Comparison of ENCODE assay signal across 1 cellular context in the genomic region with DNA sequence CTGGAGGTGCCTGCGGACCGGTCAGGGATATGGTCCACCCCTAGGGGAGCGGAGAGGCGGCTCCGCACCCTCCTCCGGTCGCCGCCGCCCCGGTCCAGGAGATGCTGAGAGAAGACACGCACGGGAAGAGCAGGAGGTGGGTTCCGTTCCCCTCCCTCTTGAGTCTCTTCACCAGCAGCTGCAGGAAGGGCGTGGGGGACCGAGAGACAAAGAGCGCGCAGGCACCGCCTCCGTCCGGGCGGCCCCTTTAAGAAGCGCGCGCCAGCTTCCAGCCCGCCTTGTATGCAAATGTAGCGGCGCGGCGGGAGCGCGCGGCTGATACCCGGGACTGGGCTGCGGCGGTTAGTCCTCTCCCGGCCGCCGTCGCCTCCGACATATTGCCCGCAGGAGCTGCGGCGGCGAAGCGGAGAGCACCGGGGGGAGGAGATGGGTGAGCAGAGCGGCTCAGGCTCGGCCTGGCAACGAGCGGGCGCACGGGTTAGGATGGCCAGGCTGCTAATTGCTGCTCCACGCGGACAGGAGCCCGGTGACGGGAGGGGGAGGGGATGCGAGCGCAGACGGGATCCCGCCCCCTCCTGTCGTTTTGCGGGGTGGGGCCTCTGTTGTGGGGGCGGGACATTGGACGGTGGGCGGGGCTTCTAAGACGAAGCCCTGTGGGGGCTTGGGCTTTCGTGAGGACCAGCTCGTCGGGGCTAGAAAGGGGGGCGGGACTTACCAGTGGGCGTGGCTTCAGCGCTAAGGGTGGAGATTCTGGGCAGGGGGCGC.
TF ChIP-seq lines count a peak whose summit lies in the region.

A gene (plus strand): TSS at position 318 of the 765 bp plus-strand sequence. CDS start 109 bp downstream, at position 427.

TF ChIP-seq in HepG2, 621 proteins besides CTCF, POLR2A, EP300 and RAD21 (continued from another document and continues in another):
- TF ChIP-seq STAT5B (CRISPR knock-in tag; IDR thresholded peaks at IDR 0.05) (no peak), ZNF460 (CRISPR knock-in tag; IDR thresholded peaks at IDR 0.05; ENCODE audit: borderline replicate concordance) (no peak; the same call in 1 of the 2 replicates), STAG1 (CRISPR knock-in tag; IDR thresholded peaks at IDR 0.05) (no peak; the same call in 1 of the 2 replicates), TOE1 (CRISPR knock-in tag; IDR thresholded peaks at IDR 0.05) (no peak), MAF1 (CRISPR knock-in tag; IDR thresholded peaks at IDR 0.05; ENCODE audit: borderline replicate concordance) (no peak), ZNF570 (CRISPR knock-in tag; IDR thresholded peaks at IDR 0.05; ENCODE audit: borderline replicate concordance) (0 out of 2 replicates have a peak, but pooled peaks have one; percentile 62), ZNF891 (CRISPR knock-in tag; IDR thresholded peaks at IDR 0.05) (no peak), HIVEP1 (CRISPR knock-in tag; IDR thresholded peaks at IDR 0.05) (peak; percentile 57; the same call in 1 of the 2 replicates), ZNF713 (CRISPR knock-in tag; IDR thresholded peaks at IDR 0.05) (no peak), SP1 (IDR thresholded peaks at IDR 0.05) (no peak), SP1 (CRISPR knock-in tag; IDR thresholded peaks at IDR 0.05) (peak; percentile 68; the same call in 1 of the 2 replicates), ZNF430 (CRISPR knock-in tag; IDR thresholded peaks at IDR 0.05) (0 out of 2 replicates have a peak, but pooled peaks have one; percentile 27), ZNF557 (CRISPR knock-in tag; IDR thresholded peaks at IDR 0.05) (no peak), SIX4 (CRISPR knock-in tag; IDR thresholded peaks at IDR 0.05) (no peak), MLLT10 (CRISPR knock-in tag; IDR thresholded peaks at IDR 0.05) (no peak), HNRNPH1 (optimal IDR thresholded peaks at IDR 0.05; ENCODE audit: low read depth, low read length) (no peak), KLF13 (CRISPR knock-in tag; IDR thresholded peaks at IDR 0.05) (no peak), ZNF20 (CRISPR knock-in tag; IDR thresholded peaks at IDR 0.05) (no peak), ARNT2 (CRISPR knock-in tag; IDR thresholded peaks at IDR 0.05; ENCODE audit: low read depth) (peak; percentile 94), REL (CRISPR knock-in tag; conservative IDR thresholded peaks at IDR 0.05) (peak; percentile 68; the same call in 1 of the 2 replicates), ZNF136 (CRISPR knock-in tag; IDR thresholded peaks at IDR 0.05; ENCODE audit: low read depth) (peak; percentile 87), WIZ (CRISPR knock-in tag; IDR thresholded peaks at IDR 0.05) (0 out of 2 replicates have a peak, but pooled peaks have one; percentile 52), MTF2 (CRISPR knock-in tag; IDR thresholded peaks at IDR 0.05; ENCODE audit: borderline replicate concordance) (0 out of 2 replicates have a peak, but pooled peaks have one; percentile 39), HOXA5 (CRISPR knock-in tag; IDR thresholded peaks at IDR 0.05) (peak; percentile 53; the same call in 1 of the 2 replicates), ZNF121 (CRISPR knock-in tag; IDR thresholded peaks at IDR 0.05) (peak; percentile 51; the same call in 1 of the 2 replicates), TRIM24 (CRISPR knock-in tag; IDR thresholded peaks at IDR 0.05) (no peak)
- TF ChIP-seq, protein P1, sequence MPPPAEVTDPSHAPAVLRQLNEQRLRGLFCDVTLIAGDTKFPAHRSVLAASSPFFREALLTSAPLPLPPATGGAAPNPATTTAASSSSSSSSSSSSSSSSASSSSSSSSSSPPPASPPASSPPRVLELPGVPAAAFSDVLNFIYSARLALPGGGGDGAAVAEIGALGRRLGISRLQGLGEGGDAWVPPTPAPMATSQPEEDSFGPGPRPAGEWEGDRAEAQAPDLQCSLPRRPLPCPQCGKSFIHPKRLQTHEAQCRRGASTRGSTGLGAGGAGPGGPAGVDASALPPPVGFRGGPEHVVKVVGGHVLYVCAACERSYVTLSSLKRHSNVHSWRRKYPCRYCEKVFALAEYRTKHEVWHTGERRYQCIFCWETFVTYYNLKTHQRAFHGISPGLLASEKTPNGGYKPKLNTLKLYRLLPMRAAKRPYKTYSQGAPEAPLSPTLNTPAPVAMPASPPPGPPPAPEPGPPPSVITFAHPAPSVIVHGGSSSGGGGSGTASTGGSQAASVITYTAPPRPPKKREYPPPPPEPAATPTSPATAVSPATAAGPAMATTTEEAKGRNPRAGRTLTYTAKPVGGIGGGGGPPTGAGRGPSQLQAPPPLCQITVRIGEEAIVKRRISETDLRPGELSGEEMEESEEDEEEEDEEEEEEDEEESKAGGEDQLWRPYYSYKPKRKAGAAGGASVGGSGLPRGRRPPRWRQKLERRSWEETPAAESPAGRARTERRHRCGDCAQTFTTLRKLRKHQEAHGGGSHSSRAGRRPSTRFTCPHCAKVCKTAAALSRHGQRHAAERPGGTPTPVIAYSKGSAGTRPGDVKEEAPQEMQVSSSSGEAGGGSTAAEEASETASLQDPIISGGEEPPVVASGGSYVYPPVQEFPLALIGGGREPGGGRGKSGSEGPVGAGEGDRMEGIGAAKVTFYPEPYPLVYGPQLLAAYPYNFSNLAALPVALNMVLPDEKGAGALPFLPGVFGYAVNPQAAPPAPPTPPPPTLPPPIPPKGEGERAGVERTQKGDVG (CRISPR knock-in tag; IDR thresholded peaks at IDR 0.05; ENCODE audit: borderline replicate concordance) = no peak
- TF ChIP-seq, protein P2, sequence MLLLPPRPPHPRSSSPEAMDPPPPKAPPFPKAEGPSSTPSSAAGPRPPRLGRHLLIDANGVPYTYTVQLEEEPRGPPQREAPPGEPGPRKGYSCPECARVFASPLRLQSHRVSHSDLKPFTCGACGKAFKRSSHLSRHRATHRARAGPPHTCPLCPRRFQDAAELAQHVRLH (CRISPR knock-in tag; IDR thresholded peaks at IDR 0.05; ENCODE audit: borderline replicate concordance, low read depth) = no peak; the same call in 1 of the 2 replicates
- TF ChIP-seq, protein P3, sequence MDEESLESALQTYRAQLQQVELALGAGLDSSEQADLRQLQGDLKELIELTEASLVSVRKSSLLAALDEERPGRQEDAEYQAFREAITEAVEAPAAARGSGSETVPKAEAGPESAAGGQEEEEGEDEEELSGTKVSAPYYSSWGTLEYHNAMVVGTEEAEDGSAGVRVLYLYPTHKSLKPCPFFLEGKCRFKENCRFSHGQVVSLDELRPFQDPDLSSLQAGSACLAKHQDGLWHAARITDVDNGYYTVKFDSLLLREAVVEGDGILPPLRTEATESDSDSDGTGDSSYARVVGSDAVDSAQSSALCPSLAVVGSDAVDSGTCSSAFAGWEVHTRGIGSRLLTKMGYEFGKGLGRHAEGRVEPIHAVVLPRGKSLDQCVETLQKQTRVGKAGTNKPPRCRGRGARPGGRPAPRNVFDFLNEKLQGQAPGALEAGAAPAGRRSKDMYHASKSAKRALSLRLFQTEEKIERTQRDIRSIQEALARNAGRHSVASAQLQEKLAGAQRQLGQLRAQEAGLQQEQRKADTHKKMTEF (CRISPR knock-in tag; IDR thresholded peaks at IDR 0.05) = peak; percentile 72
- TF ChIP-seq, protein P4, sequence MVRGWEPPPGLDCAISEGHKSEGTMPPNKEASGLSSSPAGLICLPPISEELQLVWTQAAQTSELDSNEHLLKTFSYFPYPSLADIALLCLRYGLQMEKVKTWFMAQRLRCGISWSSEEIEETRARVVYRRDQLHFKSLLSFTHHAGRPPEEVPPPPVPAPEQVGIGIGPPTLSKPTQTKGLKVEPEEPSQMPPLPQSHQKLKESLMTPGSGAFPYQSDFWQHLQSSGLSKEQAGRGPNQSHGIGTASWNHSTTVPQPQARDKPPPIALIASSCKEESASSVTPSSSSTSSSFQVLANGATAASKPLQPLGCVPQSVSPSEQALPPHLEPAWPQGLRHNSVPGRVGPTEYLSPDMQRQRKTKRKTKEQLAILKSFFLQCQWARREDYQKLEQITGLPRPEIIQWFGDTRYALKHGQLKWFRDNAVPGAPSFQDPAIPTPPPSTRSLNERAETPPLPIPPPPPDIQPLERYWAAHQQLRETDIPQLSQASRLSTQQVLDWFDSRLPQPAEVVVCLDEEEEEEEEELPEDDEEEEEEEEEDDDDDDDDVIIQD (CRISPR knock-in tag; IDR thresholded peaks at IDR 0.05; ENCODE audit: low read depth) = no peak
- TF ChIP-seq, protein P5, sequence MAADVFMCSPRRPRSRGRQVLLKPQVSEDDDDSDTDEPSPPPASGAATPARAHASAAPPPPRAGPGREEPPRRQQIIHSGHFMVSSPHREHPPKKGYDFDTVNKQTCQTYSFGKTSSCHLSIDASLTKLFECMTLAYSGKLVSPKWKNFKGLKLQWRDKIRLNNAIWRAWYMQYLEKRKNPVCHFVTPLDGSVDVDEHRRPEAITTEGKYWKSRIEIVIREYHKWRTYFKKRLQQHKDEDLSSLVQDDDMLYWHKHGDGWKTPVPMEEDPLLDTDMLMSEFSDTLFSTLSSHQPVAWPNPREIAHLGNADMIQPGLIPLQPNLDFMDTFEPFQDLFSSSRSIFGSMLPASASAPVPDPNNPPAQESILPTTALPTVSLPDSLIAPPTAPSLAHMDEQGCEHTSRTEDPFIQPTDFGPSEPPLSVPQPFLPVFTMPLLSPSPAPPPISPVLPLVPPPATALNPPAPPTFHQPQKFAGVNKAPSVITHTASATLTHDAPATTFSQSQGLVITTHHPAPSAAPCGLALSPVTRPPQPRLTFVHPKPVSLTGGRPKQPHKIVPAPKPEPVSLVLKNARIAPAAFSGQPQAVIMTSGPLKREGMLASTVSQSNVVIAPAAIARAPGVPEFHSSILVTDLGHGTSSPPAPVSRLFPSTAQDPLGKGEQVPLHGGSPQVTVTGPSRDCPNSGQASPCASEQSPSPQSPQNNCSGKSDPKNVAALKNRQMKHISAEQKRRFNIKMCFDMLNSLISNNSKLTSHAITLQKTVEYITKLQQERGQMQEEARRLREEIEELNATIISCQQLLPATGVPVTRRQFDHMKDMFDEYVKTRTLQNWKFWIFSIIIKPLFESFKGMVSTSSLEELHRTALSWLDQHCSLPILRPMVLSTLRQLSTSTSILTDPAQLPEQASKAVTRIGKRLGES (CRISPR knock-in tag; IDR thresholded peaks at IDR 0.05; ENCODE audit: borderline replicate concordance) = no peak
- TF ChIP-seq, protein P6, sequence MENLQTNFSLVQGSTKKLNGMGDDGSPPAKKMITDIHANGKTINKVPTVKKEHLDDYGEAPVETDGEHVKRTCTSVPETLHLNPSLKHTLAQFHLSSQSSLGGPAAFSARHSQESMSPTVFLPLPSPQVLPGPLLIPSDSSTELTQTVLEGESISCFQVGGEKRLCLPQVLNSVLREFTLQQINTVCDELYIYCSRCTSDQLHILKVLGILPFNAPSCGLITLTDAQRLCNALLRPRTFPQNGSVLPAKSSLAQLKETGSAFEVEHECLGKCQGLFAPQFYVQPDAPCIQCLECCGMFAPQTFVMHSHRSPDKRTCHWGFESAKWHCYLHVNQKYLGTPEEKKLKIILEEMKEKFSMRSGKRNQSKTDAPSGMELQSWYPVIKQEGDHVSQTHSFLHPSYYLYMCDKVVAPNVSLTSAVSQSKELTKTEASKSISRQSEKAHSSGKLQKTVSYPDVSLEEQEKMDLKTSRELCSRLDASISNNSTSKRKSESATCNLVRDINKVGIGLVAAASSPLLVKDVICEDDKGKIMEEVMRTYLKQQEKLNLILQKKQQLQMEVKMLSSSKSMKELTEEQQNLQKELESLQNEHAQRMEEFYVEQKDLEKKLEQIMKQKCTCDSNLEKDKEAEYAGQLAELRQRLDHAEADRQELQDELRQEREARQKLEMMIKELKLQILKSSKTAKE (CRISPR knock-in tag; IDR thresholded peaks at IDR 0.05; ENCODE audit: borderline replicate concordance) = no peak
- TF ChIP-seq, protein P7, sequence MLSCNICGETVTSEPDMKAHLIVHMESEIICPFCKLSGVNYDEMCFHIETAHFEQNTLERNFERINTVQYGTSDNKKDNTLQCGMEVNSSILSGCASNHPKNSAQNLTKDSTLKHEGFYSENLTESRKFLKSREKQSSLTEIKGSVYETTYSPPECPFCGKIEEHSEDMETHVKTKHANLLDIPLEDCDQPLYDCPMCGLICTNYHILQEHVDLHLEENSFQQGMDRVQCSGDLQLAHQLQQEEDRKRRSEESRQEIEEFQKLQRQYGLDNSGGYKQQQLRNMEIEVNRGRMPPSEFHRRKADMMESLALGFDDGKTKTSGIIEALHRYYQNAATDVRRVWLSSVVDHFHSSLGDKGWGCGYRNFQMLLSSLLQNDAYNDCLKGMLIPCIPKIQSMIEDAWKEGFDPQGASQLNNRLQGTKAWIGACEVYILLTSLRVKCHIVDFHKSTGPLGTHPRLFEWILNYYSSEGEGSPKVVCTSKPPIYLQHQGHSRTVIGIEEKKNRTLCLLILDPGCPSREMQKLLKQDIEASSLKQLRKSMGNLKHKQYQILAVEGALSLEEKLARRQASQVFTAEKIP (CRISPR knock-in tag; IDR thresholded peaks at IDR 0.05; ENCODE audit: borderline replicate concordance) = no peak
- TF ChIP-seq, protein P8, sequence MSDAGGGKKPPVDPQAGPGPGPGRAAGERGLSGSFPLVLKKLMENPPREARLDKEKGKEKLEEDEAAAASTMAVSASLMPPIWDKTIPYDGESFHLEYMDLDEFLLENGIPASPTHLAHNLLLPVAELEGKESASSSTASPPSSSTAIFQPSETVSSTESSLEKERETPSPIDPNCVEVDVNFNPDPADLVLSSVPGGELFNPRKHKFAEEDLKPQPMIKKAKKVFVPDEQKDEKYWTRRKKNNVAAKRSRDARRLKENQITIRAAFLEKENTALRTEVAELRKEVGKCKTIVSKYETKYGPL (CRISPR knock-in tag; IDR thresholded peaks at IDR 0.05) = no peak
- TF ChIP-seq, protein P9, sequence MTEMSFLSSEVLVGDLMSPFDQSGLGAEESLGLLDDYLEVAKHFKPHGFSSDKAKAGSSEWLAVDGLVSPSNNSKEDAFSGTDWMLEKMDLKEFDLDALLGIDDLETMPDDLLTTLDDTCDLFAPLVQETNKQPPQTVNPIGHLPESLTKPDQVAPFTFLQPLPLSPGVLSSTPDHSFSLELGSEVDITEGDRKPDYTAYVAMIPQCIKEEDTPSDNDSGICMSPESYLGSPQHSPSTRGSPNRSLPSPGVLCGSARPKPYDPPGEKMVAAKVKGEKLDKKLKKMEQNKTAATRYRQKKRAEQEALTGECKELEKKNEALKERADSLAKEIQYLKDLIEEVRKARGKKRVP (CRISPR knock-in tag; IDR thresholded peaks at IDR 0.05) = no peak
- TF ChIP-seq, protein P10, sequence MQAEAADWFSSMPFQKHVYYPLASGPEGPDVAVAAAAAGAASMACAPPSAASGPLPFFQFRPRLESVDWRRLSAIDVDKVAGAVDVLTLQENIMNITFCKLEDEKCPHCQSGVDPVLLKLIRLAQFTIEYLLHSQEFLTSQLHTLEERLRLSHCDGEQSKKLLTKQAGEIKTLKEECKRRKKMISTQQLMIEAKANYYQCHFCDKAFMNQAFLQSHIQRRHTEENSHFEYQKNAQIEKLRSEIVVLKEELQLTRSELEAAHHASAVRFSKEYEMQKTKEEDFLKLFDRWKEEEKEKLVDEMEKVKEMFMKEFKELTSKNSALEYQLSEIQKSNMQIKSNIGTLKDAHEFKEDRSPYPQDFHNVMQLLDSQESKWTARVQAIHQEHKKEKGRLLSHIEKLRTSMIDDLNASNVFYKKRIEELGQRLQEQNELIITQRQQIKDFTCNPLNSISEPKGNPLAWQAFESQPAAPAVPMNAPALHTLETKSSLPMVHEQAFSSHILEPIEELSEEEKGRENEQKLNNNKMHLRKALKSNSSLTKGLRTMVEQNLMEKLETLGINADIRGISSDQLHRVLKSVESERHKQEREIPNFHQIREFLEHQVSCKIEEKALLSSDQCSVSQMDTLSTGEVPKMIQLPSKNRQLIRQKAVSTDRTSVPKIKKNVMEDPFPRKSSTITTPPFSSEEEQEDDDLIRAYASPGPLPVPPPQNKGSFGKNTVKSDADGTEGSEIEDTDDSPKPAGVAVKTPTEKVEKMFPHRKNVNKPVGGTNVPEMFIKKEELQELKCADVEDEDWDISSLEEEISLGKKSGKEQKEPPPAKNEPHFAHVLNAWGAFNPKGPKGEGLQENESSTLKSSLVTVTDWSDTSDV (CRISPR knock-in tag; IDR thresholded peaks at IDR 0.05) = no peak
- TF ChIP-seq, protein P11, sequence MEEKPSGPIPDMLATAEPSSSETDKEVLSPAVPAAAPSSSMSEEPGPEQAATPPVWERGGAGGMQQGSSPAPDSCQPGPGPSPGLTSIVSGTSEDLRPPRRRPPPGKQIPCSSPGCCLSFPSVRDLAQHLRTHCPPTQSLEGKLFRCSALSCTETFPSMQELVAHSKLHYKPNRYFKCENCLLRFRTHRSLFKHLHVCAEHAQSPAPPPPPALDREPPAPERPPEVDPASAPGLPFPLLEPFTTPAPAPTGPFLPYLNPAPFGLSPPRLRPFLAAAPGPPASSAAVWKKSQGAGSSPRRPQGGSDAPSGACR (CRISPR knock-in tag; IDR thresholded peaks at IDR 0.05) = peak; percentile 42; the same call in 1 of the 2 replicates
